9 cellular contexts compared by ENCODE assay signal in the genomic region with DNA sequence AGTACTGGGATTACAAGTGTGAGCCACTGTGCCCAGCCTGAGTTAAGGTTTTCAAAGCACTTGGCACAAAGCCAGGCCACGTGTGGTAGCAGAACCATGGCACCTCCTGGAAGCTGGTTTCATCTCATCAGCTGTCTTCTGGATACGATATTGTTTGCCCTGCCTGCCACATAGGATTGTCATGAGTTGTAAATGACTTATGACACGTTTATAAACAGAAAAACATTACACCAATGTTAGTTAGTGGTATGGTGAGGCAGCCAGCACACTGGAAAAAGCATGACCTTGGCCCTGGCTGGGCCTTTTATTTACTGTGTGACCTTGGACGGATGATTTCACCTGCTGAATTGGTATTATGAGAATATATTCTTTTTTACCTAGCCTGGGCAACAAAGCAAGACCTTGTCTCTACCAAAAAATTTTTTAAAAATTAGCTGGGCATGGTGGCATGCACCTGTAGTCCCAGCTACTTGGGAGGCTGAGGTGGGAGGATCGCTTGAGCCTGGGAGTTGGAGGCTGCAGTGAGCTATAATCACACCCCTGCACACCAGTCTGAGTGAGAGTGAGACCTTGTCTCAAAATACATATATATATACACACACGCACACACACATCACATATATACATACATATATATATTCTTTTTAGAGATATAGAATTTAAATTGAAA. TPM values are rescaled to one million over a fixed set of nuclear protein-coding genes. Genes with fewer than 3 reads are reported as not detected.
DNase-seq lines count a peak whose midpoint lies in the region; ATAC-seq and TF ChIP-seq lines count a peak whose summit lies in the region.
"Had no signal": no experiment of that assay in that cellular context is flagged by ENCODE, and none has a peak within 500 bp of the region (broad histone marks: within the 10 kb centered on the region; RNA-seq: fewer than 3 reads in every experiment).

No MANE protein-coding gene starts in this region.

- DNase-seq in COLO668 (lab: John Stamatoyannopoulos, UW; ENCODE audit: unreplicated experiment) (peak; percentile 84), M059J (ENCODE audit: low read depth) (peak; percentile 38), progenitor cell of endocrine pancreas (ENCODE audit: low spot score, unreplicated experiment) (no peak), medulla oblongata (ENCODE audit: extremely low spot score) (no peak), NCI-H2227 treated with DMSO at 0.1 percent for 48 hours (lab: John Stamatoyannopoulos, UW) (no peak)
- peak; percentile 23 for DNase-seq in activated T-cell treated with anti-CD3 and anti-CD28 coated beads, Interleukin-2, amount 50 U/mL, for 4 hours

- TF ChIP-seq CTCF in progenitor cell of endocrine pancreas (IDR thresholded peaks at IDR 0.05; ENCODE audit: unreplicated experiment): no peak

- H3K9me3 Mint-ChIP-seq in activated T-cell treated with anti-CD3 and anti-CD28 coated beads, Interleukin-2, amount 50 U/mL, for 4 hours: no peaks in the 10 kb centered on the region
- no peaks in the 10 kb centered on the region for H3K9me3 Mint-ChIP-seq in progenitor cell of endocrine pancreas (ENCODE audit: low read depth)
- H3K9me3 Mint-ChIP-seq: activated T-helper 2 cell treated with anti-CD3 and anti-CD28 coated beads, Interferon-gamma antibody, Interleukin-2, Interleukin-4, amounts not matched to agents 10 μg/mL and 5 μg/mL and 100 μg/mL, durations not matched to agents 14 hours and 24 hours and 36 hours had no signal

- peak; percentile 48 to 61 for ATAC-seq in activated T-cell treated with anti-CD3 and anti-CD28 coated beads, Interleukin-2, amount 50 U/mL, for 4 hours
- ATAC-seq in HG02981 (IDR thresholded peaks at IDR 0.05; ENCODE audit: unreplicated experiment) (no peak), GM19395 (IDR thresholded peaks at IDR 0.05; ENCODE audit: unreplicated experiment) (no peak)

- no peaks in the 10 kb centered on the region for H3K36me3 Mint-ChIP-seq in activated T-cell treated with anti-CD3 and anti-CD28 coated beads, Interleukin-2, amount 50 U/mL, for 4 hours (ENCODE audit: insufficient read depth)
- H3K36me3 Mint-ChIP-seq in progenitor cell of endocrine pancreas (ENCODE audit: insufficient read depth): no peaks in the 10 kb centered on the region

- H3K4me1 Mint-ChIP-seq in activated T-cell treated with anti-CD3 and anti-CD28 coated beads, Interleukin-2, amount 50 U/mL, for 4 hours (ENCODE audit: low read depth): peaks cover 42% of the 10 kb centered on the region
- H3K4me1 Mint-ChIP-seq in progenitor cell of endocrine pancreas (ENCODE audit: low read depth): peaks cover 10% of the 10 kb centered on the region

- H3K27me3 Mint-ChIP-seq in activated T-cell treated with anti-CD3 and anti-CD28 coated beads, Interleukin-2, amount 50 U/mL, for 4 hours (ENCODE audit: low read depth): no peaks in the 10 kb centered on the region
- no peaks in the 10 kb centered on the region for H3K27me3 Mint-ChIP-seq in progenitor cell of endocrine pancreas

- H3K27ac Mint-ChIP-seq in progenitor cell of endocrine pancreas: peak overlapping the region; percentile 62
- H3K27ac Mint-ChIP-seq: activated T-helper 2 cell treated with anti-CD3 and anti-CD28 coated beads, Interferon-gamma antibody, Interleukin-2, Interleukin-4, amounts not matched to agents 10 μg/mL and 5 μg/mL and 100 μg/mL, durations not matched to agents 14 hours and 24 hours and 36 hours had no signal

- H3K4me3 Mint-ChIP-seq in activated T-cell treated with anti-CD3 and anti-CD28 coated beads, Interleukin-2, amount 50 U/mL, for 4 hours: no peak overlapping the region
- H3K4me3 Mint-ChIP-seq in progenitor cell of endocrine pancreas (ENCODE audit: low read depth): no peak overlapping the region

RNA-seq across cellular contexts. Expression of a gene that starts 24.0 kb away (rescaled TPM):
- total RNA-seq in M059J (2014; rRNA removed; shearing (Covaris generic)): 151 and 320 TPM in 2 replicates
- total RNA-seq in activated T-cell treated with anti-CD3 and anti-CD28 coated beads, Interleukin-2, amount 50 U/mL, for 4 hours: 100 to 1,000 TPM; 673 to 753 (median 716) TPM
- 299 and 306 TPM in 2 replicates for total RNA-seq in progenitor cell of endocrine pancreas

Comparison
In these comparisons a context has a peak if more than half of its experiments do, and no peak if none do; other contexts are left out.
1. DNase-seq: peak in COLO668 (single experiment), M059J (single experiment) and activated T-cell treated with anti-CD3 and anti-CD28 coated beads, Interleukin-2, amount 50 U/mL, for 4 hours (single experiment); none in progenitor cell of endocrine pancreas (single experiment), medulla oblongata (single experiment) and NCI-H2227 treated with DMSO at 0.1 percent for 48 hours (single experiment).
2. ATAC-seq: peak in activated T-cell treated with anti-CD3 and anti-CD28 coated beads, Interleukin-2, amount 50 U/mL, for 4 hours (2 of 2); none in HG02981 (single experiment) and GM19395 (single experiment).